In the genomic region with DNA sequence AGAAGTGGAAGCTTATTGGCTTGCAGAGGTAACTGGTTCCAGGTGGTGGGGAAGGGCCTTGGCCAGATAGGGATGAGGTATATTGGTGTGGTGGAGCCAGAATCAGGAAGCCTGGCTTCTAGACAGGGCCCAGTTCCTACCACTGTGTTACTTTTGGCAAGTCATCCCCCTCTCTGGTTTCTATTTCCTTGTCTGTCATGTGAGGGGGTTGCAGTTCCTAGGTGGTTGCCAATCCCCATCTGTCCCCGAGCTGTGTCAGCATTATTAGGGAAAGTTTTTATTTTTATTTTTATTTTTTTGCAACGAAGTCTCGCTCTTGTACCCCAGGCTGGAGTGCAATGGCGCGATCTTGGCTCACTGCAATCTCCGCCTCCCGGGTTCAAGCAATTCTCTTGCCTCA, we compare ENCODE assay signal across 1 cellular context.
TF ChIP-seq lines count a peak whose summit lies in the region.

No MANE protein-coding gene starts in this region.

TF ChIP-seq in K562, 482 proteins besides CTCF, POLR2A, EP300 and RAD21:
- no peak for TF ChIP-seq ZNF431 (CRISPR knock-in tag; IDR thresholded peaks at IDR 0.05)
- peak; percentile 24 for TF ChIP-seq RBM25 (IDR thresholded peaks at IDR 0.05; ENCODE audit: low read depth, low read length, severe bottlenecking)
- TF ChIP-seq ZNF316 (IDR thresholded peaks at IDR 0.05) = peak; percentile 82
- TF ChIP-seq, protein P1, sequence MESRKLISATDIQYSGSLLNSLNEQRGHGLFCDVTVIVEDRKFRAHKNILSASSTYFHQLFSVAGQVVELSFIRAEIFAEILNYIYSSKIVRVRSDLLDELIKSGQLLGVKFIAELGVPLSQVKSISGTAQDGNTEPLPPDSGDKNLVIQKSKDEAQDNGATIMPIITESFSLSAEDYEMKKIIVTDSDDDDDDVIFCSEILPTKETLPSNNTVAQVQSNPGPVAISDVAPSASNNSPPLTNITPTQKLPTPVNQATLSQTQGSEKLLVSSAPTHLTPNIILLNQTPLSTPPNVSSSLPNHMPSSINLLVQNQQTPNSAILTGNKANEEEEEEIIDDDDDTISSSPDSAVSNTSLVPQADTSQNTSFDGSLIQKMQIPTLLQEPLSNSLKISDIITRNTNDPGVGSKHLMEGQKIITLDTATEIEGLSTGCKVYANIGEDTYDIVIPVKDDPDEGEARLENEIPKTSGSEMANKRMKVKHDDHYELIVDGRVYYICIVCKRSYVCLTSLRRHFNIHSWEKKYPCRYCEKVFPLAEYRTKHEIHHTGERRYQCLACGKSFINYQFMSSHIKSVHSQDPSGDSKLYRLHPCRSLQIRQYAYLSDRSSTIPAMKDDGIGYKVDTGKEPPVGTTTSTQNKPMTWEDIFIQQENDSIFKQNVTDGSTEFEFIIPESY (CRISPR knock-in tag; IDR thresholded peaks at IDR 0.05) = no peak
- TF ChIP-seq ZFP36 (IDR thresholded peaks at IDR 0.05; ENCODE audit: low read depth, low read length, partially characterized antibody) = peak; percentile 26
- TF ChIP-seq MAFG (tag; conservative IDR thresholded peaks at IDR 0.05) = peak; percentile 59
- TF ChIP-seq C11orf30 (IDR thresholded peaks at IDR 0.05; ENCODE audit: low read depth) = peak; percentile 64
- 0 out of 2 replicates have a peak, but pooled peaks have one; percentile 26 for TF ChIP-seq BCOR (IDR thresholded peaks at IDR 0.05)
